Comparison of ENCODE assay signal across 10 cellular contexts in genomic region chr7:77269360-77270075, GRCh38.
DNase-seq lines count a peak whose midpoint lies in the region; ATAC-seq and TF ChIP-seq lines count a peak whose summit lies in the region.
"Had no signal": no experiment of that assay in that cellular context is flagged by ENCODE, and none has a peak within 500 bp of the region (broad histone marks: within the 10 kb centered on the region; RNA-seq: fewer than 3 reads in every experiment).

No MANE protein-coding gene starts in this region.

- H3K79me2 ChIP-seq in smooth muscle cell (ENCODE audit: low read depth): no peaks in the 10 kb centered on the region

- peak overlapping the region in 3 of 4 donors; percentile 58 to 89 (median 66) for H3K4me3 Mint-ChIP-seq in IgD-negative memory B cell

- H3K9ac ChIP-seq in smooth muscle cell (ENCODE audit: low read depth): no peak overlapping the region

- H3K27ac Mint-ChIP-seq in IgD-negative memory B cell: peak overlapping the region; percentile 5 to 78 (median 58)

- H3K4me2 ChIP-seq in smooth muscle cell: no peak overlapping the region

- H3K4me1 ChIP-seq in smooth muscle cell (ENCODE audit: low read depth) (no peaks in the 10 kb centered on the region), psoas muscle (no peaks in the 10 kb centered on the region)

- no peaks in the 10 kb centered on the region for H3K9me3 Mint-ChIP-seq in IgD-negative memory B cell

- 85% methylated on average over 4 of the region's 4 CpGs for WGBS in smooth muscle cell (ENCODE audit: low lambda C conversion rate)
- WGBS in psoas muscle, 3 donors: 65 to 77% (median 76%) methylated on average over 4 of the region's 4 CpGs

- intact Hi-C loops in psoas muscle (cut with DNase I): no loop called here

- CTCF ChIA-PET in GM10248 (lab: Yijun Ruan, JAX): interaction anchor here (1.0 to 1.7 kb wide), 5 partner anchors 14 to 23 kb away, joined by 3 to 8 read pairs (median 4); no protein-coding TSS in a partner anchor

- POLR2A ChIA-PET in GM10248 (lab: Yijun Ruan, JAX): no interaction called here

- H3K27me3 Mint-ChIP-seq in IgD-negative memory B cell: no peaks in the 10 kb centered on the region

- H3F3A ChIP-seq in smooth muscle cell (ENCODE audit: low read depth): no peaks in the 10 kb centered on the region

- H3K9me3 ChIP-seq in smooth muscle cell (replicated peaks; ENCODE audit: low read depth) (no peaks in the 10 kb centered on the region), psoas muscle (no peaks in the 10 kb centered on the region)

- H3K36me3 ChIP-seq in smooth muscle cell (ENCODE audit: low read depth) (no peaks in the 10 kb centered on the region), psoas muscle (ENCODE audit: insufficient read depth in 1 of 2, low read depth in 1 of 2) (no peaks in the 10 kb centered on the region)

- H3K4me1 Mint-ChIP-seq in IgD-negative memory B cell: peaks cover 23 to 40% (median 27%) of the 10 kb centered on the region in 3 donors

- DNase-seq in GM10248 (ENCODE audit: extremely low spot score) (peak; percentile 24), left lobe of liver (ENCODE audit: low spot score) (peak; percentile 59), NCI-H2171 treated with DMSO at 0.1 percent for 48 hours (lab: John Stamatoyannopoulos, UW) (no peak), HUDEP-2 (lab: John Stamatoyannopoulos, UW; ENCODE audit: unreplicated experiment in 76 of 76) (no peak), smooth muscle cell (lab: John Stamatoyannopoulos, UW; ENCODE audit: unreplicated experiment) (no peak), psoas muscle (no peak)
- DNase-seq: stimulated activated CD4-positive, alpha-beta T cell treated with anti-CD3 and anti-CD28 coated beads, Interleukin-12 subunit alpha, Interleukin-12 subunit beta, amount 100 ng/mL, for 4 hours had no signal

- TF ChIP-seq CTCF in GM10248 (IDR thresholded peaks at IDR 0.05; ENCODE audit: control extremely low read depth, extremely low read depth, low read depth, missing control alignments): no peak
- no peak for TF ChIP-seq CTCF in smooth muscle cell (IDR thresholded peaks at IDR 0.05; ENCODE audit: borderline replicate concordance, insufficient read depth, poor library complexity, severe bottlenecking)
- TF ChIP-seq CTCF in psoas muscle (IDR thresholded peaks at IDR 0.05): no peak

- no peaks in the 10 kb centered on the region for H4K20me1 ChIP-seq in smooth muscle cell (ENCODE audit: low read depth)

- no peak overlapping the region for H2AFZ ChIP-seq in smooth muscle cell (ENCODE audit: low read depth)

- no peaks in the 10 kb centered on the region for H3K36me3 Mint-ChIP-seq in IgD-negative memory B cell

- H3K27me3 ChIP-seq in smooth muscle cell (ENCODE audit: low read depth): no peaks in the 10 kb centered on the region
- no peaks in the 10 kb centered on the region for H3K27me3 ChIP-seq in psoas muscle (ENCODE audit: insufficient read depth in 3 of 3, low read length in 2 of 3)

- ATAC-seq in GM21576 (IDR thresholded peaks at IDR 0.05; ENCODE audit: unreplicated experiment) (peak; percentile 91), left lobe of liver (peak; percentile 96), psoas muscle (no peak)
- ATAC-seq: K562 had no signal

- no peak overlapping the region for H3K27ac ChIP-seq in smooth muscle cell (ENCODE audit: low read depth)
- H3K27ac ChIP-seq in psoas muscle: no peak overlapping the region

- H3K4me3 ChIP-seq in smooth muscle cell: no peak overlapping the region
- no peak overlapping the region for H3K4me3 ChIP-seq in psoas muscle
- H3K4me3 ChIP-seq: K562 had no signal

Comparison
In these comparisons a context has a peak if more than half of its experiments do, and no peak if none do; other contexts are left out.
1. DNase-seq: peak in GM10248 (single experiment) and left lobe of liver (single experiment); none in NCI-H2171 treated with DMSO at 0.1 percent for 48 hours (single experiment), HUDEP-2 (0 of 76), smooth muscle cell (single experiment) and psoas muscle (0 of 2).
2. ATAC-seq: peak in GM21576 (single experiment) and left lobe of liver (single experiment); none in psoas muscle (0 of 4).